Comparison of ENCODE assay signal across 1 cellular context in genomic region chr19:23394481-23394880, GRCh38.
TF ChIP-seq lines count a peak whose summit lies in the region.

No MANE protein-coding gene starts in this region.

TF ChIP-seq in HepG2, 621 proteins besides CTCF, POLR2A, EP300 and RAD21:
- TF ChIP-seq CHD2 (IDR thresholded peaks at IDR 0.05; ENCODE audit: low read depth, low read length) (peak; percentile 82), ELF1 (CRISPR knock-in tag; IDR thresholded peaks at IDR 0.05) (peak; percentile 66), SIN3A (IDR thresholded peaks at IDR 0.05; ENCODE audit: borderline replicate concordance, low read depth, low read length) (0 out of 2 replicates have a peak, but pooled peaks have one; percentile 29), ZSCAN12 (CRISPR knock-in tag; IDR thresholded peaks at IDR 0.05) (0 out of 2 replicates have a peak, but pooled peaks have one; percentile 47), ZNF296 (CRISPR knock-in tag; conservative IDR thresholded peaks at IDR 0.05) (0 out of 2 replicates have a peak, but pooled peaks have one; percentile 2)
